Comparison of ENCODE assay signal across 9 cellular contexts in the genomic region with DNA sequence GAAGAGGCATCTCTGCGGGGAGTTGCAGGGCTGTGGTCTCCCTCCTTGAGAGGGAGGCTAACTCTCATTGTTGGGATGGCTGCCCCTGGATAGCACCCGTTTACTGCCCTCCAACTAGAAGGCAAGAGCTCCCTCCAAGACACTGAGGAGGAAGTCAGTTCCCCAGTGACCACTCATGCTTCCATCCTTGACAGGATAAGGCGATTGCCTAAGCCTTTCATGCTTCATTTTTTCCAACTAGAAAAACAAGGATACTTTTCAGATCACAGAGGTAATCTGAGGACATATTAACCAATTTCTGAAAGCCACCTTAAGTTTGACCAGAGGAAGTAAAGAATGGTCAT.
DNase-seq lines count a peak whose midpoint lies in the region; ATAC-seq and TF ChIP-seq lines count a peak whose summit lies in the region.
"Had no signal": no experiment of that assay in that cellular context is flagged by ENCODE, and none has a peak within 500 bp of the region (broad histone marks: within the 10 kb centered on the region; RNA-seq: fewer than 3 reads in every experiment).

No MANE protein-coding gene starts in this region.

- no peak for TF ChIP-seq CTCF in GM23338 (conservative IDR thresholded peaks at IDR 0.05; ENCODE audit: low read depth in 2 of 2)
- TF ChIP-seq CTCF in heart right ventricle (IDR thresholded peaks at IDR 0.05): no peak

- H3K4me2 ChIP-seq in GM23338 (peak overlapping the region; percentile 33; the same call in 1 of the 2 replicates), skeletal muscle satellite cell (ENCODE audit: low read length) (peak overlapping the region; percentile 77)

- no peaks in the 10 kb centered on the region for H3K36me3 ChIP-seq in GM23338 (ENCODE audit: insufficient read depth)
- no peaks in the 10 kb centered on the region for H3K36me3 ChIP-seq in heart right ventricle
- H3K36me3 ChIP-seq in skeletal muscle satellite cell (ENCODE audit: insufficient read depth, low read length): no peaks in the 10 kb centered on the region

- H3K4me3 ChIP-seq in GM23338 (no peak overlapping the region), heart right ventricle (peak overlapping the region in 6 of 10 donors; percentile 8 to 32 (median 18)), skeletal muscle satellite cell (ENCODE audit: low read length) (peak overlapping the region; percentile 52)

- ATAC-seq in GM23338 (no peak), heart right ventricle (peak; percentile 71 to 87 (median 79)), HG03457 (IDR thresholded peaks at IDR 0.05; ENCODE audit: unreplicated experiment) (no peak)
- peak; percentile 28 for ATAC-seq in activated CD8-positive, alpha-beta T cell treated with anti-CD3 and anti-CD28 coated beads, Interleukin-2, amount 10 ng/mL, durations not matched to agents 7 days and 5 days

- no peaks in the 10 kb centered on the region; the same call in 1 of the 2 replicates for H3K9me2 ChIP-seq in GM23338 (ENCODE audit: insufficient read depth)

- intact Hi-C loops in heart right ventricle (cut with DNase I): no loop called here

- H3K4me3 Mint-ChIP-seq in GM23338: no peak overlapping the region
- peak overlapping the region; percentile 39 for H3K4me3 Mint-ChIP-seq in activated CD8-positive, alpha-beta T cell treated with anti-CD3 and anti-CD28 coated beads, Interleukin-2, amount 10 ng/mL, durations not matched to agents 7 days and 5 days

- H2AFZ ChIP-seq in GM23338: no peak overlapping the region

- no peaks in the 10 kb centered on the region for H3K36me3 Mint-ChIP-seq in GM23338 (ENCODE audit: low read depth)
- H3K36me3 Mint-ChIP-seq in activated CD8-positive, alpha-beta T cell treated with anti-CD3 and anti-CD28 coated beads, Interleukin-2, amount 10 ng/mL, durations not matched to agents 7 days and 5 days (ENCODE audit: low read depth): peaks cover 15% of the 10 kb centered on the region

- CTCF ChIA-PET in activated CD8-positive, alpha-beta T cell treated with anti-CD3 and anti-CD28 coated beads, Interleukin-2, amount 10 ng/mL, durations not matched to agents 7 days and 5 days (lab: Charles Lee): interaction anchor here (1.3 to 1.4 kb wide), 2 partner anchors 19 to 185 kb away, joined by 4 read pairs; no protein-coding TSS in a partner anchor

- 30 to 44% methylated on average over 3 of the region's 3 CpGs for WGBS in heart right ventricle, 2 donors

- 0 out of 2 replicates have a peak overlapping the region, but pooled peaks have one; percentile 34 for H3K27ac ChIP-seq in GM23338 (ENCODE audit: low read depth)
- H3K27ac ChIP-seq in heart right ventricle: peak overlapping the region; percentile 77 to 88 (median 84)

- POLR2A ChIA-PET in activated CD8-positive, alpha-beta T cell treated with anti-CD3 and anti-CD28 coated beads, Interleukin-2, amount 10 ng/mL, durations not matched to agents 7 days and 5 days (lab: Charles Lee): interaction anchor here (1.0 kb wide), 1 partner anchor 151 kb away, joined by 3 read pairs; no protein-coding TSS in a partner anchor

- H3K9ac ChIP-seq in skeletal muscle satellite cell (ENCODE audit: low read depth, low read length): peak overlapping the region; percentile 79

- H3K9me3 ChIP-seq in heart right ventricle (no peaks in the 10 kb centered on the region), skeletal muscle satellite cell (replicated peaks; ENCODE audit: low read length) (no peaks in the 10 kb centered on the region)

- H3K4me1 ChIP-seq in GM23338 (ENCODE audit: insufficient read depth) (peaks cover 57% of the 10 kb centered on the region), heart right ventricle (peaks cover 13 to 63% (median 46%) of the 10 kb centered on the region in 9 donors), skeletal muscle satellite cell (ENCODE audit: control insufficient read depth, insufficient read depth, low read length) (peaks cover 58% of the 10 kb centered on the region)

- no peak for DNase-seq in GM23338 (ENCODE audit: low spot score)
- DNase-seq in activated CD8-positive, alpha-beta T cell treated with anti-CD3 and anti-CD28 coated beads, Interleukin-2, amount 10 ng/mL, durations not matched to agents 7 days and 5 days: no peak
- DNase-seq in heart right ventricle: peak in 1 of 2 donors; percentile 60
- no peak for DNase-seq in NCI-H69 (lab: John Stamatoyannopoulos, UW)
- DNase-seq in stimulated activated CD4-positive, alpha-beta T cell treated with anti-CD3 and anti-CD28 coated beads, Interleukin-15, amount 100 ng/mL, for 24 hours: no peak
- DNase-seq in activated CD8-positive, alpha-beta memory T cell treated with anti-CD3 and anti-CD28 coated beads, Interleukin-2, amount 50 U/mL, for 4 hours: no peak
- DNase-seq: NCI-H1048 had no signal

- H3K27ac Mint-ChIP-seq in GM23338: no peak overlapping the region
- H3K27ac Mint-ChIP-seq in activated CD8-positive, alpha-beta T cell treated with anti-CD3 and anti-CD28 coated beads, Interleukin-2, amount 10 ng/mL, durations not matched to agents 7 days and 5 days: peak overlapping the region; percentile 88

- H4K20me1 ChIP-seq in GM23338 (replicated peaks; ENCODE audit: insufficient read depth): no peaks in the 10 kb centered on the region

- H3K9me3 Mint-ChIP-seq in GM23338: no peaks in the 10 kb centered on the region
- H3K9me3 Mint-ChIP-seq in activated CD8-positive, alpha-beta T cell treated with anti-CD3 and anti-CD28 coated beads, Interleukin-2, amount 10 ng/mL, durations not matched to agents 7 days and 5 days (ENCODE audit: insufficient read depth): no peaks in the 10 kb centered on the region

- no peaks in the 10 kb centered on the region; the same call in 1 of the 2 replicates for H3F3A ChIP-seq in GM23338 (replicated peaks; ENCODE audit: low read depth)

- peaks cover 3% of the 10 kb centered on the region for H3K27me3 Mint-ChIP-seq in GM23338 (ENCODE audit: insufficient read depth, low read depth, poor library complexity)
- H3K27me3 Mint-ChIP-seq in activated CD8-positive, alpha-beta T cell treated with anti-CD3 and anti-CD28 coated beads, Interleukin-2, amount 10 ng/mL, durations not matched to agents 7 days and 5 days (ENCODE audit: low read depth): no peaks in the 10 kb centered on the region

- H3K27me3 ChIP-seq in GM23338 (ENCODE audit: insufficient read depth) (no peaks in the 10 kb centered on the region), heart right ventricle (no peaks in the 10 kb centered on the region), skeletal muscle satellite cell (ENCODE audit: control insufficient read depth, insufficient read depth, low read length) (no peaks in the 10 kb centered on the region)

- peaks cover 45% of the 10 kb centered on the region for H3K4me1 Mint-ChIP-seq in GM23338
- peaks cover 32% of the 10 kb centered on the region for H3K4me1 Mint-ChIP-seq in activated CD8-positive, alpha-beta T cell treated with anti-CD3 and anti-CD28 coated beads, Interleukin-2, amount 10 ng/mL, durations not matched to agents 7 days and 5 days (ENCODE audit: low read depth)

- no peaks in the 10 kb centered on the region for H3K79me2 ChIP-seq in GM23338 (replicated peaks; ENCODE audit: insufficient read depth)

TF ChIP-seq in GM23338, 12 proteins besides CTCF, POLR2A, EP300 and RAD21 (continues in another document):
- TF ChIP-seq JUNB (IDR thresholded peaks at IDR 0.05; ENCODE audit: unreplicated experiment) (no peak), STAT1 (IDR thresholded peaks at IDR 0.05; ENCODE audit: unreplicated experiment) (no peak), POLR2AphosphoS5 (IDR thresholded peaks at IDR 0.05; ENCODE audit: low read depth) (no peak), CREB1 (CRISPR knock-in tag; IDR thresholded peaks at IDR 0.05; ENCODE audit: low read depth) (no peak), ZNF331 (CRISPR knock-in tag; IDR thresholded peaks at IDR 0.05; ENCODE audit: low read depth) (no peak), EZH2phosphoT487 (IDR thresholded peaks at IDR 0.05; ENCODE audit: unreplicated experiment) (no peak), EZH2 (IDR thresholded peaks at IDR 0.05; ENCODE audit: low read depth, unreplicated experiment) (no peak), ZNF114 (CRISPR knock-in tag; IDR thresholded peaks at IDR 0.05) (no peak)
- TF ChIP-seq, protein P1, sequence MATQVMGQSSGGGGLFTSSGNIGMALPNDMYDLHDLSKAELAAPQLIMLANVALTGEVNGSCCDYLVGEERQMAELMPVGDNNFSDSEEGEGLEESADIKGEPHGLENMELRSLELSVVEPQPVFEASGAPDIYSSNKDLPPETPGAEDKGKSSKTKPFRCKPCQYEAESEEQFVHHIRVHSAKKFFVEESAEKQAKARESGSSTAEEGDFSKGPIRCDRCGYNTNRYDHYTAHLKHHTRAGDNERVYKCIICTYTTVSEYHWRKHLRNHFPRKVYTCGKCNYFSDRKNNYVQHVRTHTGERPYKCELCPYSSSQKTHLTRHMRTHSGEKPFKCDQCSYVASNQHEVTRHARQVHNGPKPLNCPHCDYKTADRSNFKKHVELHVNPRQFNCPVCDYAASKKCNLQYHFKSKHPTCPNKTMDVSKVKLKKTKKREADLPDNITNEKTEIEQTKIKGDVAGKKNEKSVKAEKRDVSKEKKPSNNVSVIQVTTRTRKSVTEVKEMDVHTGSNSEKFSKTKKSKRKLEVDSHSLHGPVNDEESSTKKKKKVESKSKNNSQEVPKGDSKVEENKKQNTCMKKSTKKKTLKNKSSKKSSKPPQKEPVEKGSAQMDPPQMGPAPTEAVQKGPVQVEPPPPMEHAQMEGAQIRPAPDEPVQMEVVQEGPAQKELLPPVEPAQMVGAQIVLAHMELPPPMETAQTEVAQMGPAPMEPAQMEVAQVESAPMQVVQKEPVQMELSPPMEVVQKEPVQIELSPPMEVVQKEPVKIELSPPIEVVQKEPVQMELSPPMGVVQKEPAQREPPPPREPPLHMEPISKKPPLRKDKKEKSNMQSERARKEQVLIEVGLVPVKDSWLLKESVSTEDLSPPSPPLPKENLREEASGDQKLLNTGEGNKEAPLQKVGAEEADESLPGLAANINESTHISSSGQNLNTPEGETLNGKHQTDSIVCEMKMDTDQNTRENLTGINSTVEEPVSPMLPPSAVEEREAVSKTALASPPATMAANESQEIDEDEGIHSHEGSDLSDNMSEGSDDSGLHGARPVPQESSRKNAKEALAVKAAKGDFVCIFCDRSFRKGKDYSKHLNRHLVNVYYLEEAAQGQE (IDR thresholded peaks at IDR 0.05; ENCODE audit: unreplicated experiment): no peak
- TF ChIP-seq, protein P2, sequence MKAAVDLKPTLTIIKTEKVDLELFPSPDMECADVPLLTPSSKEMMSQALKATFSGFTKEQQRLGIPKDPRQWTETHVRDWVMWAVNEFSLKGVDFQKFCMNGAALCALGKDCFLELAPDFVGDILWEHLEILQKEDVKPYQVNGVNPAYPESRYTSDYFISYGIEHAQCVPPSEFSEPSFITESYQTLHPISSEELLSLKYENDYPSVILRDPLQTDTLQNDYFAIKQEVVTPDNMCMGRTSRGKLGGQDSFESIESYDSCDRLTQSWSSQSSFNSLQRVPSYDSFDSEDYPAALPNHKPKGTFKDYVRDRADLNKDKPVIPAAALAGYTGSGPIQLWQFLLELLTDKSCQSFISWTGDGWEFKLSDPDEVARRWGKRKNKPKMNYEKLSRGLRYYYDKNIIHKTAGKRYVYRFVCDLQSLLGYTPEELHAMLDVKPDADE (IDR thresholded peaks at IDR 0.05): no peak

Comparison
In these comparisons a context has a peak if more than half of its experiments do, and no peak if none do; other contexts are left out.
1. ATAC-seq: peak in activated CD8-positive, alpha-beta T cell treated with anti-CD3 and anti-CD28 coated beads, Interleukin-2, amount 10 ng/mL, durations not matched to agents 7 days and 5 days (single experiment) and heart right ventricle (8 of 8); none in GM23338 (single experiment) and HG03457 (single experiment).